In genomic region chr3:144556392-144556791, GRCh38 we compare ENCODE assay signal across 12 cellular contexts.
DNase-seq lines count a peak whose midpoint lies in the region; ATAC-seq and TF ChIP-seq lines count a peak whose summit lies in the region.
"Had no signal": no experiment of that assay in that cellular context is flagged by ENCODE, and none has a peak within 500 bp of the region (broad histone marks: within the 10 kb centered on the region; RNA-seq: fewer than 3 reads in every experiment).

No MANE protein-coding gene starts in this region.

- no peak overlapping the region for H3K27ac Mint-ChIP-seq in MCF 10A (ENCODE audit: low read depth, unreplicated experiment)
- H3K27ac Mint-ChIP-seq: brain had no signal

- H3K27me3 ChIP-seq in brain microvascular endothelial cell (replicated peaks) (no peaks in the 10 kb centered on the region), esophagus squamous epithelium (no peaks in the 10 kb centered on the region), ascending aorta (no peaks in the 10 kb centered on the region)
- H3K27me3 ChIP-seq: gastrocnemius medialis, uterus had no signal

- TF ChIP-seq CTCF in brain microvascular endothelial cell (IDR thresholded peaks at IDR 0.05; ENCODE audit: low read depth, low read length, missing control alignments) (no peak), esophagus squamous epithelium (IDR thresholded peaks at IDR 0.05) (no peak), MCF 10A (IDR thresholded peaks at IDR 0.05; ENCODE audit: unreplicated experiment) (no peak), ascending aorta (IDR thresholded peaks at IDR 0.05) (no peak)

- no peaks in the 10 kb centered on the region for H3K4me1 Mint-ChIP-seq in MCF 10A (ENCODE audit: insufficient read depth, unreplicated experiment)
- H3K4me1 Mint-ChIP-seq: brain had no signal

- H3K9me3 ChIP-seq in esophagus squamous epithelium (no peaks in the 10 kb centered on the region), ascending aorta (no peaks in the 10 kb centered on the region)
- H3K9me3 ChIP-seq: gastrocnemius medialis, uterus had no signal

- in situ Hi-C loops in brain microvascular endothelial cell (cut with HindIII; ENCODE audit: low pct_ligation_motif_present, low sequenced_read_pairs), result no loop called here

- no peak overlapping the region for H3K4me3 Mint-ChIP-seq in MCF 10A (ENCODE audit: unreplicated experiment)
- H3K4me3 Mint-ChIP-seq: brain had no signal

- 58 to 64% methylated on average over 3 of the region's 3 CpGs for WGBS in esophagus squamous epithelium, 2 donors

- no peaks in the 10 kb centered on the region for H3K36me3 Mint-ChIP-seq in MCF 10A (ENCODE audit: insufficient read depth, unreplicated experiment)
- H3K36me3 Mint-ChIP-seq: brain had no signal

- BruUV-seq in MCF 10A (replicated peaks; lab: Mats Ljungman, UMichigan), result no TSS peak

- intact Hi-C loops in esophagus squamous epithelium (cut with DNase I) (no loop called here), MCF 10A (cut with micrococcal nuclease) (no loop called here), ascending aorta (cut with DNase I) (no loop called here)

- POLR2A ChIA-PET in MCF 10A (lab: Yijun Ruan, JAX), result no interaction called here

- no peaks in the 10 kb centered on the region for H3K27me3 Mint-ChIP-seq in MCF 10A (ENCODE audit: insufficient read depth, unreplicated experiment)
- H3K27me3 Mint-ChIP-seq: brain had no signal

- H3K4me3 ChIP-seq in brain microvascular endothelial cell (ENCODE audit: low read depth, low read length), result no peak overlapping the region
- no peak overlapping the region for H3K4me3 ChIP-seq in esophagus squamous epithelium
- no peak overlapping the region for H3K4me3 ChIP-seq in ascending aorta
- H3K4me3 ChIP-seq: gastrocnemius medialis, uterus had no signal

- no peaks in the 10 kb centered on the region for H3K36me3 ChIP-seq in brain microvascular endothelial cell (replicated peaks)
- no peaks in the 10 kb centered on the region for H3K36me3 ChIP-seq in esophagus squamous epithelium
- H3K36me3 ChIP-seq in ascending aorta, result no peaks in the 10 kb centered on the region
- H3K36me3 ChIP-seq: gastrocnemius medialis, uterus had no signal

- peak; percentile 69 for DNase-seq in brain microvascular endothelial cell
- no peak for DNase-seq in esophagus squamous epithelium (lab: John Stamatoyannopoulos, UW)
- no peak for DNase-seq in MCF 10A (ENCODE audit: unreplicated experiment)
- no peak for DNase-seq in ascending aorta (ENCODE audit: low spot score in 2 of 2)
- DNase-seq in activated CD8-positive, alpha-beta memory T cell treated with anti-CD3 and anti-CD28 coated beads for 24 hours, result no peak
- DNase-seq: gastrocnemius medialis, NCI-H69, uterus had no signal

- H3K9me3 Mint-ChIP-seq in MCF 10A (ENCODE audit: unreplicated experiment), result no peaks in the 10 kb centered on the region
- H3K9me3 Mint-ChIP-seq: brain had no signal

- ATAC-seq in GM18519 (IDR thresholded peaks at IDR 0.05; ENCODE audit: low FRiP score, unreplicated experiment), result peak; percentile 99
- peak; percentile 82 for ATAC-seq in HG02571 (IDR thresholded peaks at IDR 0.05; ENCODE audit: unreplicated experiment)
- peak; percentile 95 for ATAC-seq in HG03558 (IDR thresholded peaks at IDR 0.05; ENCODE audit: extremely low read depth, unreplicated experiment)
- ATAC-seq: gastrocnemius medialis had no signal

- CTCF ChIA-PET in MCF 10A (lab: Yijun Ruan, JAX), result interaction anchor here (0.6 to 1.1 kb wide), 2 partner anchors 9 to 1421 kb away, joined by 3 read pairs; no protein-coding TSS in a partner anchor

- H3K4me1 ChIP-seq in esophagus squamous epithelium (no peaks in the 10 kb centered on the region), ascending aorta (no peaks in the 10 kb centered on the region)
- H3K4me1 ChIP-seq: gastrocnemius medialis, uterus had no signal

- TF ChIP-seq POLR2A in esophagus squamous epithelium (IDR thresholded peaks at IDR 0.05), result no peak

- H3K27ac ChIP-seq in brain microvascular endothelial cell (no peak overlapping the region), esophagus squamous epithelium (no peak overlapping the region), ascending aorta (no peak overlapping the region)
- H3K27ac ChIP-seq: gastrocnemius medialis, uterus had no signal
